8 cellular contexts compared by ENCODE assay signal in genomic region chr20:57710841-57711240, GRCh38. TPM values are rescaled to one million over a fixed set of nuclear protein-coding genes. Genes with fewer than 3 reads are reported as not detected.
DNase-seq lines count a peak whose midpoint lies in the region; TF ChIP-seq lines count a peak whose summit lies in the region.

No MANE protein-coding gene starts in this region.

- H3K36me3 ChIP-seq in NT2/D1 (ENCODE audit: insufficient read depth, insufficient read length, low read length), result peaks cover 18% of the 10 kb centered on the region
- H3K36me3 ChIP-seq in parathyroid adenoma (ENCODE audit: control insufficient read depth, insufficient read depth, low read length), result no peaks in the 10 kb centered on the region

- H3K4me3 Mint-ChIP-seq in CD14-positive monocyte (peak overlapping the region; percentile 82 to 85), endothelial cell (ENCODE audit: unreplicated experiment) (peak overlapping the region; percentile 92)

- no peaks in the 10 kb centered on the region for H3K79me2 ChIP-seq in parathyroid adenoma

- H3K4me2 ChIP-seq in parathyroid adenoma (ENCODE audit: low read length), result peak overlapping the region; percentile 100

- peak overlapping the region in 2 of 7 donors; percentile 35 to 57 for H3K27ac Mint-ChIP-seq in CD14-positive monocyte
- H3K27ac Mint-ChIP-seq in endothelial cell (ENCODE audit: unreplicated experiment), result peak overlapping the region; percentile 95

- H3K27ac ChIP-seq in parathyroid adenoma, result peak overlapping the region; percentile 77

- peaks cover 48 to 62% (median 50%) of the 10 kb centered on the region in 3 donors for H3K27me3 Mint-ChIP-seq in CD14-positive monocyte (ENCODE audit: low read depth in 3 of 3)
- peaks cover 13% of the 10 kb centered on the region for H3K27me3 Mint-ChIP-seq in endothelial cell (ENCODE audit: unreplicated experiment)

- no peak for DNase-seq in CD14-positive monocyte (ENCODE audit: low spot score)
- DNase-seq in NT2/D1 (ENCODE audit: low read depth, low spot score), result no peak
- DNase-seq in endothelial cell (ENCODE audit: low spot score), result no peak
- no peak for DNase-seq in KG1 (lab: John Stamatoyannopoulos, UW)
- no peak for DNase-seq in central memory CD4-positive, alpha-beta T cell
- no peak for DNase-seq in H4 (ENCODE audit: low spot score)
- DNase-seq in ecto neural progenitor cell (ENCODE audit: low spot score), result no peak

- peaks cover 0 to 4% of the 10 kb centered on the region in 2 donors for H3K36me3 Mint-ChIP-seq in CD14-positive monocyte
- peaks cover 16% of the 10 kb centered on the region for H3K36me3 Mint-ChIP-seq in endothelial cell (ENCODE audit: low read depth, unreplicated experiment)

- H3K4me1 Mint-ChIP-seq in CD14-positive monocyte (peaks cover 33% of the 10 kb centered on the region), endothelial cell (ENCODE audit: unreplicated experiment) (peaks cover 46% of the 10 kb centered on the region)

- H3K9ac ChIP-seq in NT2/D1 (ENCODE audit: insufficient read length, low read depth), result peak overlapping the region; percentile 59
- H3K9ac ChIP-seq in parathyroid adenoma, result no peak overlapping the region

- peak overlapping the region; percentile 22 for H3K4me3 ChIP-seq in NT2/D1 (ENCODE audit: insufficient read length, low read depth)
- peak overlapping the region; percentile 99 for H3K4me3 ChIP-seq in parathyroid adenoma (ENCODE audit: low read depth, low read length)

- peaks cover 13% of the 10 kb centered on the region for H3K27me3 ChIP-seq in NT2/D1 (ENCODE audit: insufficient read depth, insufficient read length)
- H3K27me3 ChIP-seq in parathyroid adenoma (ENCODE audit: control insufficient read depth, insufficient read depth, low read length), result no peaks in the 10 kb centered on the region

- TF ChIP-seq CTCF in CD14-positive monocyte (IDR thresholded peaks at IDR 0.05) (no peak), endothelial cell (IDR thresholded peaks at IDR 0.05; ENCODE audit: unreplicated experiment) (no peak), parathyroid adenoma (IDR thresholded peaks at IDR 0.05) (no peak)

- peaks cover 13% of the 10 kb centered on the region for H3K4me1 ChIP-seq in NT2/D1 (ENCODE audit: insufficient read depth, insufficient read length)
- H3K4me1 ChIP-seq in parathyroid adenoma, result peaks cover 8% of the 10 kb centered on the region

- H3K9me3 Mint-ChIP-seq in CD14-positive monocyte, result peaks cover 0 to 11% (median 5%) of the 10 kb centered on the region in 7 donors
- H3K9me3 Mint-ChIP-seq in endothelial cell (ENCODE audit: unreplicated experiment), result no peaks in the 10 kb centered on the region

- H3K9me3 ChIP-seq in NT2/D1 (ENCODE audit: insufficient read depth, low read length) (no peaks in the 10 kb centered on the region), parathyroid adenoma (ENCODE audit: control insufficient read depth, low read length) (no peaks in the 10 kb centered on the region)

- H2AFZ ChIP-seq in parathyroid adenoma, result peak overlapping the region; percentile 99

- intact Hi-C loops in CD14-positive monocyte (cut with micrococcal nuclease), result loop anchor here in 1 of 2 donors (10.0 kb wide), 2 partner anchors 86 to 336 kb away; partner anchors contain the start of gene ZBP1

RNA-seq across cellular contexts. Expression of gene PMEPA1, which starts 1.0 kb away (rescaled TPM):
- polyA plus RNA-seq in CD14-positive monocyte, result under 1 TPM; 0.59 to 0.73 TPM
- 61.3 TPM for total RNA-seq in endothelial cell (ENCODE audit: unreplicated experiment)
- 10.0 and 14.4 TPM in 2 replicates for total RNA-seq in H4 (2014; rRNA removed; shearing (Covaris generic))
